In genomic region chr20:59011874-59012157, GRCh38 we compare ENCODE assay signal across 7 cellular contexts. TPM values are rescaled to one million over a fixed set of nuclear protein-coding genes. Genes with fewer than 3 reads are reported as not detected.
"Had no signal": no experiment of that assay in that cellular context is flagged by ENCODE, and none has a peak within 500 bp of the region (broad histone marks: within the 10 kb centered on the region; RNA-seq: fewer than 3 reads in every experiment).

No MANE protein-coding gene starts in this region.

RNA-seq across cellular contexts. Expression of gene TUBB1, which starts 7.4 kb away (rescaled TPM):
- total RNA-seq: activated CD4-positive, alpha-beta T cell treated with anti-CD3 and anti-CD28 coated beads for 36 hours; activated T-cell treated with anti-CD3 and anti-CD28 coated beads, Interleukin-2, amount 50 U/mL, for 72 hours; endodermal cell; mucosa of descending colon; myocyte; prostate gland; T-helper 1 cell treated with Interleukin-12 subunit alpha and Interleukin-12 subunit beta and Interleukin-4 antibody, amounts not matched to agents 30 ng/mL and 1 ng/mL, for 36 hours had no signal
